ENCODE assay signal across 16 cellular contexts in the genomic region with DNA sequence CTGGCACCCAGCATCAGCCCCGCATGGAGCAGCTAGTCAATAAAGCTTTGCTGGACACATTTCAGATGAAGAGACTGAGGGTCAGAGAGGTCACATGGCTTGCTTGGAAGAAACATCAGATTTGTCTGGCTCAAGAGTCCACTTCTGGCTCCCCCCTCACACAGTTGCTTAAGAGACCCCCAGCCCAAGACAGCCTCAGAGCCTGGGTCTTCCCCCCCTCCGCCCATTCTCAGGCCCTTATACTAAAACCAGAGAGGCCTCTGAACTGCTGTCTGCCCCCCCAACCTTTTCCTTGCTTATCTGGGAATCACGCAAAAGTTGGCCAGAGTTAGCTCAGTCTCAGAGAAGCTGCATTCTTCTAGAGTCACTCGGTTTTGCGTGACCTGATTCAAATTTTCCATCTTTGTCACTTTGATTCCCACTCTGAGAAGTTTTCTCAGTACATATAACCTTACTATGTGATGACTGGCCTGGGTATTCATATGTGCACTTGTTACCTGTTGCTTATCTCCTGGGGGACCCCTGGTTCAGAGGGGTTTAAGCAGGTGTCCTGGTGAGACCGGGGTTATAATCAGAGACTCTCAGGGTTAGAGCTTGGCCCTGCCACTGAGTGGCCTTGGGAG.
A peak's percentile ranks its signal among the peaks of the same experiment; 100 is the strongest.
DNase-seq lines count a peak whose midpoint lies in the region; ATAC-seq, FAIRE-seq and TF ChIP-seq lines count a peak whose summit lies in the region.
"Had no signal": no experiment of that assay in that cellular context is flagged by ENCODE, and none has a peak within 500 bp of the region (broad histone marks: within the 10 kb centered on the region; RNA-seq: fewer than 3 reads in every experiment).

No MANE protein-coding gene starts in this region.

- H3K27me3 ChIP-seq in IMR-90 (ENCODE audit: control insufficient read depth, insufficient read depth, low read length) (no peaks in the 10 kb centered on the region), heart left ventricle (no peaks in the 10 kb centered on the region)

- H3K14ac ChIP-seq in IMR-90 (replicated peaks; ENCODE audit: low read depth, low read length) = no peak overlapping the region

- H3K4me3 ChIP-seq in A549 (no peak overlapping the region), IMR-90 (ENCODE audit: insufficient read depth, low read depth, low read length) (no peak overlapping the region), heart left ventricle (no peak overlapping the region)
- H3K4me3 ChIP-seq: lower lobe of right lung had no signal

- H2BK5ac ChIP-seq in IMR-90 (ENCODE audit: low read depth, low read length, poor library complexity, severe bottlenecking) = no peak overlapping the region

- CTCF ChIA-PET in A549 (lab: Yijun Ruan, JAX) (interaction anchor here (0.7 to 3.1 kb wide), 4 partner anchors 10 to 160 kb away, joined by 3 to 14 read pairs (median 3); no protein-coding TSS in a partner anchor), IMR-90 (lab: Yijun Ruan, JAX) (interaction anchor here (0.7 to 1.0 kb wide), 2 partner anchors 12 to 150 kb away, joined by 3 to 6 read pairs; no protein-coding TSS in a partner anchor)

- no peak overlapping the region for H3K56ac ChIP-seq in IMR-90 (ENCODE audit: extremely low read depth, insufficient read depth, low read length)

- peak overlapping the region; percentile 20; the same call in 1 of the 2 replicates for H2BK20ac ChIP-seq in IMR-90 (ENCODE audit: low read depth, low read length)

- H2AK9ac ChIP-seq in IMR-90 (replicated peaks; ENCODE audit: low read depth, low read length, poor library complexity) = no peak overlapping the region

- TF ChIP-seq RAD21 in A549 (conservative IDR thresholded peaks at IDR 0.05 in 1 of 2, IDR thresholded peaks at IDR 0.05 in 1 of 2) (no peak), IMR-90 (IDR thresholded peaks at IDR 0.05; ENCODE audit: low read length) (no peak)

- in situ Hi-C loops in IMR-90 (cut with MboI; ENCODE audit: low sequenced_read_pairs) = no loop called here

- no peak overlapping the region; the same call in 1 of the 2 replicates for H3K4ac ChIP-seq in IMR-90 (ENCODE audit: low read depth, low read length)

- H3K36me3 ChIP-seq in IMR-90 (ENCODE audit: control insufficient read depth, insufficient read depth, low read length) (no peaks in the 10 kb centered on the region), heart left ventricle (no peaks in the 10 kb centered on the region)
- H3K36me3 ChIP-seq: lower lobe of right lung had no signal

- 0 out of 2 replicates have a peak overlapping the region, but pooled peaks have one; percentile 15 for H4K91ac ChIP-seq in IMR-90 (ENCODE audit: insufficient read depth, low read depth, low read length)

- no peak overlapping the region for H3K23ac ChIP-seq in IMR-90 (ENCODE audit: low read depth, low read length)

- TF ChIP-seq CTCF in A549 (IDR thresholded peaks at IDR 0.05) (no peak), IMR-90 (conservative IDR thresholded peaks at IDR 0.05; ENCODE audit: low read depth, low read length) (no peak), heart left ventricle (IDR thresholded peaks at IDR 0.05) (no peak)

- peaks cover 45% of the 10 kb centered on the region for H3K4me1 ChIP-seq in A549
- peaks cover 19% of the 10 kb centered on the region for H3K4me1 ChIP-seq in IMR-90 (ENCODE audit: control insufficient read depth, insufficient read depth, low read length)
- peaks cover 8 to 67% (median 50%) of the 10 kb centered on the region in 12 donors for H3K4me1 ChIP-seq in heart left ventricle

- TF ChIP-seq POLR2A in A549 (IDR thresholded peaks at IDR 0.05; ENCODE audit: low read length) (no peak), IMR-90 (IDR thresholded peaks at IDR 0.05; ENCODE audit: low read depth, low read length) (no peak), heart left ventricle (IDR thresholded peaks at IDR 0.05) (no peak)

- no peak overlapping the region for H3K4me2 ChIP-seq in A549
- H3K4me2 ChIP-seq in IMR-90 (ENCODE audit: low read depth, low read length) = no peak overlapping the region

- no peak overlapping the region for H2BK15ac ChIP-seq in IMR-90 (ENCODE audit: low read depth, low read length)

- no peak overlapping the region for H4K8ac ChIP-seq in IMR-90 (ENCODE audit: low read depth in 2 of 2, low read length in 2 of 2)

- H2AFZ ChIP-seq in IMR-90 (replicated peaks; ENCODE audit: low read length, poor library complexity) = no peak overlapping the region

- BruUV-seq in IMR-90 (replicated peaks; lab: Mats Ljungman, UMichigan) = no TSS peak

- dilution Hi-C loops in IMR-90 (cut with HindIII; ENCODE audit: low sequenced_read_pairs, unreplicated experiment) = no loop called here

- H3K27ac ChIP-seq in A549 (peak overlapping the region; percentile 25 to 79; a peak in 4 of 6 replicates), IMR-90 (ENCODE audit: insufficient read depth, low read length) (no peak overlapping the region), heart left ventricle (peak overlapping the region in 9 of 12 donors; percentile 3 to 97 (median 93))

- no peak overlapping the region for H3K9ac ChIP-seq in IMR-90 (ENCODE audit: low read depth, low read length)

- H3K9me3 ChIP-seq in A549 (no peaks in the 10 kb centered on the region), IMR-90 (ENCODE audit: control insufficient read depth, insufficient read depth, low read length) (no peaks in the 10 kb centered on the region), heart left ventricle (no peaks in the 10 kb centered on the region)
- H3K9me3 ChIP-seq: lower lobe of right lung had no signal

- DNase-seq in A549 (ENCODE audit: low read depth in 1 of 2, low spot score in 1 of 2) = no peak
- DNase-seq in IMR-90 = no peak
- DNase-seq in heart left ventricle = peak in 1 of 5 donors; percentile 17
- DNase-seq in posterior vena cava (ENCODE audit: low spot score) = peak; percentile 34
- no peak for DNase-seq in kidney glomerular epithelial cell (lab: John Stamatoyannopoulos, UW)
- no peak for DNase-seq in globus pallidus (ENCODE audit: low spot score)
- no peak for DNase-seq in AG08395 (ENCODE audit: low spot score)
- DNase-seq in germinal center (ENCODE audit: low spot score) = no peak
- DNase-seq: activated CD4-positive, alpha-beta memory T cell treated with anti-CD3 and anti-CD28 coated beads, Interleukin-2, amount 10 ng/mL, durations not matched to agents 7 days and 5 days; erythroblast; HCEC 1CT; hypothalamus; lower lobe of right lung; NCI-H1105 treated with DMSO at 0.1 percent for 48 hours; NCI-H345; small intestine had no signal

- no peak overlapping the region for H2BK120ac ChIP-seq in IMR-90 (ENCODE audit: low read depth, low read length)

- POLR2A ChIA-PET in A549 (lab: Yijun Ruan, JAX) (interaction anchor here (1.0 kb wide), 1 partner anchor 149 kb away, joined by 5 read pairs; no protein-coding TSS in a partner anchor), IMR-90 (lab: Charles Lee; ENCODE audit: unreplicated experiment) (no interaction called here)

- H3K79me1 ChIP-seq in IMR-90 (ENCODE audit: low read depth in 1 of 2, low read length in 2 of 2) = no peaks in the 10 kb centered on the region

- peaks cover 3% of the 10 kb centered on the region; the same call in 1 of the 2 replicates for H3K9me1 ChIP-seq in IMR-90 (ENCODE audit: insufficient read depth, low read length)

- WGBS in A549 (ENCODE audit: missing lambda C conversion rate) = 67% methylated on average over 6 of the region's 6 CpGs
- WGBS in IMR-90 (ENCODE audit: extremely low coverage in 2 of 2, insufficient read length in 1 of 2), 2 experiments = 61% methylated on average over 3 of the region's 6 CpGs; no CpG with 5 or more reads in 1 of the 2 experiments
- WGBS in heart left ventricle, 4 donors = 52 to 60% (median 55%) methylated on average over 6 of the region's 6 CpGs

- no peak overlapping the region for H3K18ac ChIP-seq in IMR-90 (ENCODE audit: low read depth, low read length)

- H2AK5ac ChIP-seq in IMR-90 (ENCODE audit: low read depth, low read length) = peak overlapping the region; percentile 49; the same call in 1 of the 2 replicates

- no peak for ATAC-seq in A549
- no peak for ATAC-seq in IMR-90 (ENCODE audit: low read depth)
- ATAC-seq in heart left ventricle = no peak
- ATAC-seq: lower lobe of right lung had no signal

- no peak for TF ChIP-seq EP300 in A549 (IDR thresholded peaks at IDR 0.05)

- no peak for FAIRE-seq in A549 (lab: Jason Lieb, UNC)
- FAIRE-seq: small intestine had no signal

- H4K5ac ChIP-seq in IMR-90 (ENCODE audit: low read depth, low read length) = peak overlapping the region; percentile 23; the same call in 1 of the 2 replicates

- no peaks in the 10 kb centered on the region for H4K20me1 ChIP-seq in IMR-90 (ENCODE audit: insufficient read depth, low read length)

- intact Hi-C loops in IMR-90 (cut with micrococcal nuclease) (no loop called here), heart left ventricle (cut with DNase I) (loop anchor here in 6 of 10 donors (5.0 to 10.0 kb wide), 6 partner anchors 89 to 271 kb away; a partner anchor contains a TSS), posterior vena cava (cut with DNase I) (loop anchor here in 1 of 2 donors (10.0 kb wide), 1 partner anchor 151 kb away; no protein-coding TSS in a partner anchor)

TF ChIP-seq in A549, 52 proteins besides CTCF, POLR2A, EP300 and RAD21 (continues in another document):
- TF ChIP-seq HOXA7 (CRISPR knock-in tag; IDR thresholded peaks at IDR 0.05) (no peak), NFE2L2 (conservative IDR thresholded peaks at IDR 0.05; ENCODE audit: low read length) (no peak), JUNB (IDR thresholded peaks at IDR 0.05) (no peak), POLR2AphosphoS2 (conservative IDR thresholded peaks at IDR 0.05; ENCODE audit: low read length) (no peak), FOSB (CRISPR knock-in tag; IDR thresholded peaks at IDR 0.05) (no peak)
- TF ChIP-seq, protein P1, sequence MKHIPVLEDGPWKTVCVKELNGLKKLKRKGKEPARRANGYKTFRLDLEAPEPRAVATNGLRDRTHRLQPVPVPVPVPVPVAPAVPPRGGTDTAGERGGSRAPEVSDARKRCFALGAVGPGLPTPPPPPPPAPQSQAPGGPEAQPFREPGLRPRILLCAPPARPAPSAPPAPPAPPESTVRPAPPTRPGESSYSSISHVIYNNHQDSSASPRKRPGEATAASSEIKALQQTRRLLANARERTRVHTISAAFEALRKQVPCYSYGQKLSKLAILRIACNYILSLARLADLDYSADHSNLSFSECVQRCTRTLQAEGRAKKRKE (CRISPR knock-in tag; IDR thresholded peaks at IDR 0.05; ENCODE audit: low read depth) = no peak

TF ChIP-seq in IMR-90, 13 proteins besides CTCF, POLR2A, EP300 and RAD21 (continues in another document):
- TF ChIP-seq MAFK (IDR thresholded peaks at IDR 0.05; ENCODE audit: low read depth, low read length) = no peak
- TF ChIP-seq, protein P2, sequence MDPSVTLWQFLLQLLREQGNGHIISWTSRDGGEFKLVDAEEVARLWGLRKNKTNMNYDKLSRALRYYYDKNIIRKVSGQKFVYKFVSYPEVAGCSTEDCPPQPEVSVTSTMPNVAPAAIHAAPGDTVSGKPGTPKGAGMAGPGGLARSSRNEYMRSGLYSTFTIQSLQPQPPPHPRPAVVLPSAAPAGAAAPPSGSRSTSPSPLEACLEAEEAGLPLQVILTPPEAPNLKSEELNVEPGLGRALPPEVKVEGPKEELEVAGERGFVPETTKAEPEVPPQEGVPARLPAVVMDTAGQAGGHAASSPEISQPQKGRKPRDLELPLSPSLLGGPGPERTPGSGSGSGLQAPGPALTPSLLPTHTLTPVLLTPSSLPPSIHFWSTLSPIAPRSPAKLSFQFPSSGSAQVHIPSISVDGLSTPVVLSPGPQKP (IDR thresholded peaks at IDR 0.05; ENCODE audit: borderline replicate concordance, low read depth, low read length) = no peak
- no peak for TF ChIP-seq BHLHE40 (IDR thresholded peaks at IDR 0.05; ENCODE audit: low read depth, low read length)
